33 cellular contexts compared by ENCODE assay signal in genomic region chr4:157655101-157655818, GRCh38.
A peak's percentile ranks its signal among the peaks of the same experiment; 100 is the strongest.
DNase-seq lines count a peak whose midpoint lies in the region; ATAC-seq and TF ChIP-seq lines count a peak whose summit lies in the region.
"Had no signal": no experiment of that assay in that cellular context is flagged by ENCODE, and none has a peak within 500 bp of the region (broad histone marks: within the 10 kb centered on the region; RNA-seq: fewer than 3 reads in every experiment).

No MANE protein-coding gene starts in this region.

- H3K4me1 ChIP-seq in Loucy (ENCODE audit: insufficient read depth, low read length, poor library complexity, severe bottlenecking): no peaks in the 10 kb centered on the region
- H3K4me1 ChIP-seq: colonic mucosa, HAP-1, Peyer's patch, psoas muscle, transverse colon had no signal

- peak overlapping the region; percentile 48 for H3K27ac ChIP-seq in VCaP
- H3K27ac ChIP-seq: colonic mucosa, Peyer's patch, psoas muscle, transverse colon, WERI-Rb-1 had no signal

- H3K4me3 ChIP-seq in Loucy (ENCODE audit: low read length, poor library complexity, severe bottlenecking): no peak overlapping the region
- H3K4me3 ChIP-seq: ascending aorta, colonic mucosa, HAP-1, MG63, Peyer's patch, psoas muscle, transverse colon had no signal

- 0 out of 2 replicates have a peak overlapping the region, but pooled peaks have one; percentile 45 for H2AFZ ChIP-seq in Loucy (ENCODE audit: low read length)

- H3K9me3 ChIP-seq in Loucy (ENCODE audit: insufficient read depth, low read depth, low read length): no peaks in the 10 kb centered on the region
- H3K9me3 ChIP-seq: ascending aorta, colonic mucosa, HAP-1, MG63, Peyer's patch, psoas muscle, transverse colon had no signal

- intact Hi-C loops in sciatic nerve (cut with DNase I): no loop called here
- intact Hi-C loops in CD14-positive monocyte (cut with micrococcal nuclease): no loop called here

- ATAC-seq in sciatic nerve (peak; percentile 45), HG03095 (IDR thresholded peaks at IDR 0.05; ENCODE audit: unreplicated experiment) (no peak)
- ATAC-seq: left ventricle myocardium superior, psoas muscle had no signal

- H3F3A ChIP-seq in Loucy (ENCODE audit: low read depth): no peaks in the 10 kb centered on the region

- no peaks in the 10 kb centered on the region; the same call in 1 of the 2 replicates for H3K9me2 ChIP-seq in Loucy (replicated peaks; ENCODE audit: low read depth, low read length)

- H3K9me3 Mint-ChIP-seq in CD14-positive monocyte: peaks cover 0 to 3% (median 0%) of the 10 kb centered on the region in 7 donors
- H3K9me3 Mint-ChIP-seq: activated naive CD8-positive, alpha-beta T cell treated with anti-CD3 and anti-CD28 coated beads for 36 hours had no signal

- H3K27me3 Mint-ChIP-seq in CD14-positive monocyte (ENCODE audit: low read depth in 3 of 3): no peaks in the 10 kb centered on the region
- H3K27me3 Mint-ChIP-seq: activated naive CD8-positive, alpha-beta T cell treated with anti-CD3 and anti-CD28 coated beads for 36 hours; CD4-positive, CD25-positive, alpha-beta regulatory T cell had no signal

- H4K20me1 ChIP-seq in Loucy (ENCODE audit: insufficient read depth, low read length, poor library complexity, severe bottlenecking): no peaks in the 10 kb centered on the region

- H3K36me3 Mint-ChIP-seq in CD14-positive monocyte: no peaks in the 10 kb centered on the region
- H3K36me3 Mint-ChIP-seq: activated naive CD8-positive, alpha-beta T cell treated with anti-CD3 and anti-CD28 coated beads for 36 hours; CD4-positive, CD25-positive, alpha-beta regulatory T cell had no signal

- H3K4me3 Mint-ChIP-seq in CD14-positive monocyte: no peak overlapping the region
- H3K4me3 Mint-ChIP-seq: activated naive CD8-positive, alpha-beta T cell treated with anti-CD3 and anti-CD28 coated beads for 36 hours; CD4-positive, CD25-positive, alpha-beta regulatory T cell had no signal

- no peak overlapping the region for H3K27ac Mint-ChIP-seq in CD14-positive monocyte
- H3K27ac Mint-ChIP-seq: activated naive CD8-positive, alpha-beta T cell treated with anti-CD3 and anti-CD28 coated beads for 36 hours; CD4-positive, CD25-positive, alpha-beta regulatory T cell had no signal

- no peaks in the 10 kb centered on the region for H3K4me1 Mint-ChIP-seq in CD14-positive monocyte
- H3K4me1 Mint-ChIP-seq: activated naive CD8-positive, alpha-beta T cell treated with anti-CD3 and anti-CD28 coated beads for 36 hours; CD4-positive, CD25-positive, alpha-beta regulatory T cell had no signal

- no peak for TF ChIP-seq CTCF in Loucy (conservative IDR thresholded peaks at IDR 0.05; ENCODE audit: low read length)
- TF ChIP-seq CTCF in VCaP (conservative IDR thresholded peaks at IDR 0.05): no peak
- TF ChIP-seq CTCF in CD14-positive monocyte (IDR thresholded peaks at IDR 0.05): no peak

- no peak overlapping the region for H3K4me2 ChIP-seq in Loucy (ENCODE audit: low read depth, low read length, poor library complexity, severe bottlenecking)

- no peaks in the 10 kb centered on the region for H3K79me2 ChIP-seq in Loucy (ENCODE audit: insufficient read depth, low read length)

- no peak overlapping the region for H3K9ac ChIP-seq in Loucy (ENCODE audit: low read depth, low read length, poor library complexity, severe bottlenecking)

- no peaks in the 10 kb centered on the region for H3K36me3 ChIP-seq in Loucy (ENCODE audit: insufficient read depth, low read length)
- H3K36me3 ChIP-seq: ascending aorta, colonic mucosa, HAP-1, MG63, Peyer's patch, transverse colon, WERI-Rb-1 had no signal

- DNase-seq in iPS-NIHi11 (ENCODE audit: low spot score) (peak; percentile 21), sciatic nerve (ENCODE audit: low spot score) (no peak), DMS153 (lab: John Stamatoyannopoulos, UW) (no peak), CD14-positive monocyte (ENCODE audit: low spot score) (no peak)
- DNase-seq: activated CD4-positive, alpha-beta T cell treated with anti-CD3 and anti-CD28 coated beads for 48 hours; activated CD8-positive, alpha-beta memory T cell treated with anti-CD3 and anti-CD28 coated beads for 24 hours; activated gamma-delta T cell; activated naive CD8-positive, alpha-beta T cell treated with anti-CD3 and anti-CD28 coated beads for 36 hours; activated T-cell treated with anti-CD3 and anti-CD28 coated beads, Interleukin-2, amount 50 U/mL, for 1 hour; CD4-positive, CD25-positive, alpha-beta regulatory T cell; colonic mucosa; effector CD4-positive, alpha-beta T cell; EL; KBM-7; left ventricle myocardium superior; MG63; NCI-H1105; NCI-H187 treated with DMSO at 0.1 percent for 48 hours; NCI-H345; NCI-H748 treated with DMSO at 0.1 percent for 48 hours; Peyer's patch; psoas muscle; SHP77; stimulated activated CD4-positive, alpha-beta T cell treated with anti-CD3 and anti-CD28 coated beads, Interleukin-15, amount 100 ng/mL, for 24 hours; stimulated activated CD4-positive, alpha-beta T cell treated with anti-CD3 and anti-CD28 coated beads, Interleukin-4, amount 100 ng/mL, for 4 hours; T-helper 9 cell; transverse colon; WERI-Rb-1 had no signal

- H3K27me3 ChIP-seq in Loucy (ENCODE audit: insufficient read depth, low read length, poor library complexity, severe bottlenecking): no peaks in the 10 kb centered on the region
- H3K27me3 ChIP-seq: ascending aorta, colonic mucosa, MG63, Peyer's patch, transverse colon had no signal
